In genomic region chr3:110006913-110007312, GRCh38 we compare ENCODE assay signal across 30 cellular contexts.
"Had no signal": no experiment of that assay in that cellular context is flagged by ENCODE, and none has a peak within 500 bp of the region (broad histone marks: within the 10 kb centered on the region; RNA-seq: fewer than 3 reads in every experiment).

No MANE protein-coding gene starts in this region.

- H3K27ac ChIP-seq: ovary, parathyroid adenoma, psoas muscle, skin epidermis, spleen, thoracic aorta, thyroid gland, tibial nerve, upper lobe of left lung, uterus had no signal

- H3K36me3 ChIP-seq: ovary, spleen, thoracic aorta, thyroid gland, tibial nerve, upper lobe of left lung, uterus had no signal

- H3K27me3 ChIP-seq: ovary, spleen, thyroid gland, tibial nerve, upper lobe of left lung, uterus had no signal

- ATAC-seq: naive thymus-derived CD8-positive, alpha-beta T cell; natural killer cell treated with Interleukin-12 subunit alpha and Interleukin-12 subunit beta and Interleukin-15 and Interleukin-18, amount 100 ng/mL, for 72 hours; psoas muscle; right cardiac atrium; sciatic nerve; stimulated activated memory B cell treated with anti-CD40 and anti-IgM and Interleukin-4, amounts not matched to agents 10 μg/mL and 1 μg/mL and 100 μg/mL, for 72 hours; stimulated activated naive CD8-positive, alpha-beta T cell treated with anti-CD3 and anti-CD28 coated beads, Interleukin-15, amount 100 ng/mL, for 72 hours; stimulated activated naive CD8-positive, alpha-beta T cell treated with anti-CD3 and anti-CD28 coated beads, Interleukin-15, Interleukin-2, amounts not matched to agents 100 U/mL and 50 U/mL, for 24 hours had no signal

- H2AFZ ChIP-seq: parathyroid adenoma had no signal

- H3K4me3 ChIP-seq: ovary, psoas muscle, skin epidermis, smooth muscle cell, spleen, thoracic aorta, thyroid gland, tibial nerve, upper lobe of left lung, uterus had no signal

- H3K79me2 ChIP-seq: parathyroid adenoma had no signal

- H3K4me1 ChIP-seq: parathyroid adenoma, psoas muscle, spleen, tibial nerve, upper lobe of left lung, uterus had no signal

- H3K9me3 ChIP-seq: ovary, psoas muscle, thoracic aorta, thyroid gland, tibial nerve, upper lobe of left lung, uterus had no signal

- DNase-seq: naive B cell; naive thymus-derived CD8-positive, alpha-beta T cell; nephron progenitor cell; occipital lobe; ovary; posterior cingulate gyrus; psoas muscle; right cardiac atrium; spleen; stimulated activated CD4-positive, alpha-beta T cell treated with anti-CD3 and anti-CD28 coated beads, Interleukin-12 subunit alpha, Interleukin-12 subunit beta, amount 100 ng/mL, for 4 hours; stimulated activated CD4-positive, alpha-beta T cell treated with anti-CD3 and anti-CD28 coated beads, Interleukin-1b, Interleukin-23, amount 100 ng/mL, for 48 hours; stimulated activated CD4-positive, alpha-beta T cell treated with anti-CD3 and anti-CD28 coated beads, Interleukin-4, amount 100 ng/mL, for 1 hour; stimulated activated CD4-positive, alpha-beta T cell treated with anti-CD3 and anti-CD28 coated beads, Interleukin-4, amount 100 ng/mL, for 4 hours; stimulated activated CD8-positive, alpha-beta memory T cell treated with anti-CD3 and anti-CD28 coated beads, Interleukin-4, amount 100 ng/mL, for 48 hours; stimulated activated naive CD4-positive, alpha-beta T cell; stimulated activated naive CD8-positive, alpha-beta T cell treated with anti-CD3 and anti-CD28 coated beads, Interleukin-15, amount 100 ng/mL, for 72 hours; stimulated activated naive CD8-positive, alpha-beta T cell treated with anti-CD3 and anti-CD28 coated beads, Interleukin-15, Interleukin-2, amounts not matched to agents 100 U/mL and 50 U/mL, for 24 hours; substantia nigra; thyroid gland; trophoblast cell; upper lobe of left lung; uterus had no signal

- H3K9ac ChIP-seq: parathyroid adenoma had no signal

- H3K4me2 ChIP-seq: smooth muscle cell had no signal
